ENCODE assay signal across 10 cellular contexts in genomic region chr14:22131749-22132476, GRCh38.
DNase-seq lines count a peak whose midpoint lies in the region; ATAC-seq, FAIRE-seq and TF ChIP-seq lines count a peak whose summit lies in the region.
"Had no signal": no experiment of that assay in that cellular context is flagged by ENCODE, and none has a peak within 500 bp of the region (broad histone marks: within the 10 kb centered on the region; RNA-seq: fewer than 3 reads in every experiment).

No MANE protein-coding gene starts in this region.

- RAD21 ChIA-PET in HCT116 (lab: Charles Lee; ENCODE audit: low non-redundant PET in 1 of 2, low total read pairs in 2 of 2, uncharacterized antibody in 2 of 2, unreplicated experiment in 2 of 2): no interaction called here

- H3K79me2 ChIP-seq in HCT116 (ENCODE audit: insufficient read depth, low read length): no peaks in the 10 kb centered on the region

- H2AFZ ChIP-seq in HCT116 (ENCODE audit: low read depth, low read length, poor library complexity, severe bottlenecking): peak overlapping the region; percentile 37

- TF ChIP-seq POLR2A in HCT116 (IDR thresholded peaks at IDR 0.05; ENCODE audit: borderline replicate concordance, extremely low read depth, insufficient read depth, insufficient read length): no peak

- intact Hi-C loops in HCT116 (cut with micrococcal nuclease): no loop called here
- intact Hi-C loops in kidney (cut with DNase I): no loop called here

- no peak overlapping the region for H3K4me3 Mint-ChIP-seq in activated CD4-positive, alpha-beta memory T cell treated with anti-CD3 and anti-CD28 coated beads, Interleukin-2, amount 10 ng/mL, durations not matched to agents 7 days and 5 days
- H3K4me3 Mint-ChIP-seq: central memory CD8-positive, alpha-beta T cell had no signal

- H3K9me2 ChIP-seq in HCT116 (ENCODE audit: insufficient read depth): no peaks in the 10 kb centered on the region

- peaks cover 3% of the 10 kb centered on the region for H3K27me3 Mint-ChIP-seq in activated CD4-positive, alpha-beta memory T cell treated with anti-CD3 and anti-CD28 coated beads, Interleukin-2, amount 10 ng/mL, durations not matched to agents 7 days and 5 days

- no peaks in the 10 kb centered on the region for H3K27me3 ChIP-seq in HCT116 (ENCODE audit: insufficient read depth, low read length)
- no peaks in the 10 kb centered on the region for H3K27me3 ChIP-seq in effector memory CD4-positive, alpha-beta T cell (replicated peaks; ENCODE audit: control insufficient read depth, insufficient read depth, low read length, poor library complexity, severe bottlenecking)

- no peak overlapping the region for H3K27ac ChIP-seq in HCT116 (ENCODE audit: low read depth, low read length)
- H3K27ac ChIP-seq in kidney (ENCODE audit: low read depth in 2 of 2, low read length in 2 of 2): no peak overlapping the region
- no peak overlapping the region for H3K27ac ChIP-seq in effector memory CD4-positive, alpha-beta T cell (ENCODE audit: insufficient read depth, low read length, poor library complexity, severe bottlenecking)

- H3K4me3 ChIP-seq in HCT116 (replicated peaks in 1 of 2; ENCODE audit: low read depth in 1 of 2, low read length in 2 of 2): no peak overlapping the region
- H3K4me3 ChIP-seq in kidney (ENCODE audit: low read length in 2 of 2): no peak overlapping the region
- H3K4me3 ChIP-seq in effector memory CD4-positive, alpha-beta T cell (ENCODE audit: insufficient read depth, low read depth, low read length, poor library complexity, severe bottlenecking): no peak overlapping the region

- FAIRE-seq in D721Med (lab: Jason Lieb, UNC) (no peak), kidney (lab: Jason Lieb, UNC) (no peak)

- H3K9me3 ChIP-seq in HCT116 (ENCODE audit: control insufficient read depth in 1 of 2, insufficient read depth in 1 of 2, low read depth in 1 of 2, low read length in 2 of 2): 0 out of 4 replicates have a peak, but pooled peaks cover 0 to 5% of the 10 kb centered on the region in 2 experiments
- no peaks in the 10 kb centered on the region for H3K9me3 ChIP-seq in kidney (ENCODE audit: control insufficient read depth in 1 of 2, low read length in 2 of 2)
- no peaks in the 10 kb centered on the region for H3K9me3 ChIP-seq in effector memory CD4-positive, alpha-beta T cell (ENCODE audit: control insufficient read depth, low read length)

- ATAC-seq in HCT116: peak; percentile 38; the same call in 1 of the 2 replicates
- ATAC-seq in HG03378 (IDR thresholded peaks at IDR 0.05; ENCODE audit: unreplicated experiment): no peak

- no peak overlapping the region for H3K4me2 ChIP-seq in HCT116 (ENCODE audit: low read length)

- H3K36me3 ChIP-seq in HCT116 (ENCODE audit: control insufficient read depth in 1 of 2, insufficient read depth in 2 of 2, low read length in 2 of 2) (no peaks in the 10 kb centered on the region), kidney (ENCODE audit: control insufficient read depth in 1 of 2, insufficient read depth in 2 of 2, low read length in 2 of 2) (no peaks in the 10 kb centered on the region)
- no peaks in the 10 kb centered on the region for H3K36me3 ChIP-seq in effector memory CD4-positive, alpha-beta T cell (ENCODE audit: control insufficient read depth, insufficient read depth, low read length)

- no peaks in the 10 kb centered on the region for H3K9me3 Mint-ChIP-seq in activated CD4-positive, alpha-beta memory T cell treated with anti-CD3 and anti-CD28 coated beads, Interleukin-2, amount 10 ng/mL, durations not matched to agents 7 days and 5 days
- H3K9me3 Mint-ChIP-seq: central memory CD8-positive, alpha-beta T cell had no signal

- TF ChIP-seq CTCF in D721Med (IDR thresholded peaks at IDR 0.05; ENCODE audit: insufficient read depth, missing control alignments) (peak; percentile 9), HCT116 (IDR thresholded peaks at IDR 0.05 in 2 of 3, conservative IDR thresholded peaks at IDR 0.05 in 1 of 3; ENCODE audit: borderline replicate concordance in 1 of 3, insufficient read depth in 1 of 3, low read depth in 2 of 3, low read length in 2 of 3) (peak in 2 of 3 experiments; percentile 71 to 76; a peak in 4 of 6 replicates), kidney (IDR thresholded peaks at IDR 0.05; ENCODE audit: borderline replicate concordance, extremely low read depth, insufficient read depth) (peak; percentile 20)

- H4K20me1 ChIP-seq in HCT116 (ENCODE audit: insufficient read depth): no peaks in the 10 kb centered on the region

- DNase-seq in D721Med (ENCODE audit: insufficient read length, low spot score): no peak
- no peak for DNase-seq in HCT116 (ENCODE audit: low read depth, low spot score)
- peak; percentile 36 for DNase-seq in activated CD4-positive, alpha-beta memory T cell treated with anti-CD3 and anti-CD28 coated beads, Interleukin-2, amount 10 ng/mL, durations not matched to agents 7 days and 5 days
- no peak for DNase-seq in kidney
- no peak for DNase-seq in retina
- no peak for DNase-seq in SW480 (ENCODE audit: low spot score)
- DNase-seq in effector memory CD4-positive, alpha-beta T cell: no peak
- DNase-seq: nucleus accumbens had no signal

- POLR2A ChIA-PET in HCT116 (lab: Charles Lee): no interaction called here
- POLR2A ChIA-PET in activated CD4-positive, alpha-beta memory T cell treated with anti-CD3 and anti-CD28 coated beads, Interleukin-2, amount 10 ng/mL, durations not matched to agents 7 days and 5 days (lab: Charles Lee): interaction anchor here (1.1 kb wide), 1 partner anchor 8 kb away, joined by 4 read pairs; no protein-coding TSS in a partner anchor

- H3K4me1 Mint-ChIP-seq in activated CD4-positive, alpha-beta memory T cell treated with anti-CD3 and anti-CD28 coated beads, Interleukin-2, amount 10 ng/mL, durations not matched to agents 7 days and 5 days: peaks cover 5% of the 10 kb centered on the region
- H3K4me1 Mint-ChIP-seq: central memory CD8-positive, alpha-beta T cell had no signal

- no peaks in the 10 kb centered on the region for H3K4me1 ChIP-seq in HCT116 (ENCODE audit: control insufficient read depth in 1 of 2, insufficient read depth in 2 of 2, low read length in 2 of 2)
- no peaks in the 10 kb centered on the region for H3K4me1 ChIP-seq in kidney (ENCODE audit: control insufficient read depth in 1 of 2, insufficient read depth in 1 of 2, low read depth in 1 of 2, low read length in 2 of 2)
- H3K4me1 ChIP-seq in effector memory CD4-positive, alpha-beta T cell (ENCODE audit: control insufficient read depth, insufficient read depth, low read length, poor library complexity, severe bottlenecking): no peaks in the 10 kb centered on the region

- no TSS peak for BruUV-seq in HCT116 (replicated peaks; lab: Mats Ljungman, UMichigan)

- CTCF ChIA-PET in HCT116 (lab: Charles Lee): interaction anchor here (1.0 to 1.4 kb wide), 4 partner anchors 9 to 214 kb away, joined by 3 to 5 read pairs (median 4); no protein-coding TSS in a partner anchor
- CTCF ChIA-PET in activated CD4-positive, alpha-beta memory T cell treated with anti-CD3 and anti-CD28 coated beads, Interleukin-2, amount 10 ng/mL, durations not matched to agents 7 days and 5 days (lab: Charles Lee): interaction anchor here (0.9 to 1.5 kb wide), 4 partner anchors 11 to 425 kb away, joined by 3 to 4 read pairs (median 3); no protein-coding TSS in a partner anchor

- H3K36me3 Mint-ChIP-seq in activated CD4-positive, alpha-beta memory T cell treated with anti-CD3 and anti-CD28 coated beads, Interleukin-2, amount 10 ng/mL, durations not matched to agents 7 days and 5 days (ENCODE audit: low read depth): peaks cover 2% of the 10 kb centered on the region

- no peak for TF ChIP-seq RAD21 in HCT116 (IDR thresholded peaks at IDR 0.05; ENCODE audit: low read depth)

- no peak overlapping the region for H3K9ac ChIP-seq in HCT116 (ENCODE audit: low read length)
- H3K9ac ChIP-seq in kidney (ENCODE audit: low read length in 2 of 2): no peak overlapping the region

- no peak overlapping the region for H3K27ac Mint-ChIP-seq in activated CD4-positive, alpha-beta memory T cell treated with anti-CD3 and anti-CD28 coated beads, Interleukin-2, amount 10 ng/mL, durations not matched to agents 7 days and 5 days

TF ChIP-seq in HCT116, 20 proteins besides CTCF, POLR2A, EP300 and RAD21 (continues in another document):
- no peak for TF ChIP-seq POLR2AphosphoS5 (IDR thresholded peaks at IDR 0.05; ENCODE audit: low read depth, low read length)
- TF ChIP-seq, protein P1, sequence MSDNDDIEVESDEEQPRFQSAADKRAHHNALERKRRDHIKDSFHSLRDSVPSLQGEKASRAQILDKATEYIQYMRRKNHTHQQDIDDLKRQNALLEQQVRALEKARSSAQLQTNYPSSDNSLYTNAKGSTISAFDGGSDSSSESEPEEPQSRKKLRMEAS (IDR thresholded peaks at IDR 0.05): no peak
- no peak for TF ChIP-seq TCF7L2 (IDR thresholded peaks at IDR 0.05; ENCODE audit: borderline replicate concordance, extremely low read depth, insufficient read depth, insufficient read length)
- TF ChIP-seq EZH2 (IDR thresholded peaks at IDR 0.05): no peak
- no peak for TF ChIP-seq JUND (IDR thresholded peaks at IDR 0.05)
- TF ChIP-seq SRF (IDR thresholded peaks at IDR 0.05; ENCODE audit: low read depth): no peak
- TF ChIP-seq CEBPB (IDR thresholded peaks at IDR 0.05; ENCODE audit: low read depth): no peak
- TF ChIP-seq CBX3 (IDR thresholded peaks at IDR 0.05; ENCODE audit: low read depth): no peak
- TF ChIP-seq YY1 (IDR thresholded peaks at IDR 0.05; ENCODE audit: extremely low read depth, insufficient replicate concordance, low read depth, low read length): no peak
- TF ChIP-seq SIN3A (IDR thresholded peaks at IDR 0.05; ENCODE audit: low read depth): no peak
- no peak for TF ChIP-seq ELF1 (IDR thresholded peaks at IDR 0.05; ENCODE audit: borderline replicate concordance, low read depth)

Comparison
In these comparisons a context has a peak if more than half of its experiments do, and no peak if none do; other contexts are left out.
1. CTCF ChIP-seq: peak in every context shown above with its lines; median percentile 74 in HCT116; 20 in kidney; 9 in D721Med.